In genomic region chr14:56996721-56997399, GRCh38 we compare ENCODE assay signal across 24 cellular contexts.
A peak's percentile ranks its signal among the peaks of the same experiment; 100 is the strongest.
DNase-seq lines count a peak whose midpoint lies in the region; ATAC-seq and TF ChIP-seq lines count a peak whose summit lies in the region.
"Had no signal": no experiment of that assay in that cellular context is flagged by ENCODE, and none has a peak within 500 bp of the region (broad histone marks: within the 10 kb centered on the region; RNA-seq: fewer than 3 reads in every experiment).

No MANE protein-coding gene starts in this region.

- H3K9me3 Mint-ChIP-seq in GM23338 = peaks cover under 1% of the 10 kb centered on the region; the same call in 1 of the 3 replicates

- peaks cover 12% of the 10 kb centered on the region for H3K9me2 ChIP-seq in GM23338 (ENCODE audit: insufficient read depth)

- no peak overlapping the region for H3K4me3 ChIP-seq in GM23338
- H3K4me3 ChIP-seq in left ventricle myocardium inferior = no peak overlapping the region
- H3K4me3 ChIP-seq: heart left ventricle, uterus had no signal

- H3K4me1 ChIP-seq in GM23338 (ENCODE audit: insufficient read depth) (peaks cover 27% of the 10 kb centered on the region), left ventricle myocardium inferior (no peaks in the 10 kb centered on the region)
- H3K4me1 ChIP-seq: heart left ventricle, uterus had no signal

- H3K27me3 Mint-ChIP-seq in GM23338 (ENCODE audit: insufficient read depth, low read depth, poor library complexity) = peaks cover 2% of the 10 kb centered on the region

- no peak overlapping the region for H3K27ac ChIP-seq in GM23338 (ENCODE audit: low read depth)
- H3K27ac ChIP-seq in left ventricle myocardium inferior (replicated peaks) = no peak overlapping the region
- H3K27ac ChIP-seq: heart left ventricle, uterus had no signal

- H3K27ac Mint-ChIP-seq in GM23338 = no peak overlapping the region
- H3K27ac Mint-ChIP-seq: HFFc6; immature natural killer cell; naive thymus-derived CD8-positive, alpha-beta T cell had no signal

- DNase-seq in GM23338 (ENCODE audit: low spot score) = no peak
- DNase-seq in NCI-H2029 (lab: John Stamatoyannopoulos, UW) = peak; percentile 70
- peak; percentile 100 for DNase-seq in NCI-H82 treated with DMSO at 0.1 percent for 48 hours (lab: John Stamatoyannopoulos, UW; ENCODE audit: unreplicated experiment)
- peak; percentile 63 for DNase-seq in islet precursor cell
- no peak for DNase-seq in left ventricle myocardium inferior
- DNase-seq in kidney glomerular epithelial cell (lab: John Stamatoyannopoulos, UW) = no peak
- DNase-seq in globus pallidus (ENCODE audit: low spot score) = no peak
- no peak for DNase-seq in stimulated activated naive CD4-positive, alpha-beta T cell (lab: John Stamatoyannopoulos, UW)
- DNase-seq: activated CD4-positive, alpha-beta T cell treated with anti-CD3 and anti-CD28 coated beads, Interleukin-2, amount 50 U/mL, for 1 hour; activated CD8-positive, alpha-beta memory T cell treated with anti-CD3 and anti-CD28 coated beads, Interleukin-2, amount 50 U/mL, for 48 hours; activated gamma-delta T cell treated with Interleukin-2 at 50 U/mL for 16 hours; amniotic stem cell; central memory CD4-positive, alpha-beta T cell; GDM1; heart left ventricle; HFFc6; immature natural killer cell; Karpas-422; mesenchymal stem cell; naive thymus-derived CD8-positive, alpha-beta T cell; NCI-H1694; NK-92 treated with Interleukin-12 subunit alpha and Interleukin-12 subunit beta, amount 100 ng/mL, for 24 hours; stimulated activated CD4-positive, alpha-beta T cell treated with anti-CD3 and anti-CD28 coated beads, Interleukin-2, amount 100 ng/mL, for 48 hours; uterus had no signal

- TF ChIP-seq CTCF in GM23338 (conservative IDR thresholded peaks at IDR 0.05; ENCODE audit: low read depth in 2 of 2) (no peak), left ventricle myocardium inferior (IDR thresholded peaks at IDR 0.05; ENCODE audit: borderline replicate concordance) (no peak)

- H3K4me2 ChIP-seq in GM23338 = peak overlapping the region; percentile 17

- no peaks in the 10 kb centered on the region for H3F3A ChIP-seq in GM23338 (replicated peaks; ENCODE audit: low read depth)

- H4K20me1 ChIP-seq in GM23338 (replicated peaks; ENCODE audit: insufficient read depth) = no peaks in the 10 kb centered on the region

- intact Hi-C loops in left ventricle myocardium inferior (cut with micrococcal nuclease) = no loop called here

- H3K9me3 ChIP-seq in left ventricle myocardium inferior (replicated peaks) = no peaks in the 10 kb centered on the region
- H3K9me3 ChIP-seq: heart left ventricle, uterus had no signal

- H3K27me3 ChIP-seq in GM23338 (ENCODE audit: insufficient read depth) (no peaks in the 10 kb centered on the region), left ventricle myocardium inferior (ENCODE audit: low read depth) (peaks cover 16% of the 10 kb centered on the region)
- H3K27me3 ChIP-seq: uterus had no signal

- H3K4me3 Mint-ChIP-seq in GM23338 = no peak overlapping the region
- H3K4me3 Mint-ChIP-seq: HFFc6; immature natural killer cell; naive thymus-derived CD8-positive, alpha-beta T cell had no signal

- H2AFZ ChIP-seq in GM23338 = no peak overlapping the region

- H3K4me1 Mint-ChIP-seq in GM23338 = peaks cover 26% of the 10 kb centered on the region
- H3K4me1 Mint-ChIP-seq: immature natural killer cell; naive thymus-derived CD8-positive, alpha-beta T cell had no signal

- H3K36me3 Mint-ChIP-seq in GM23338 (ENCODE audit: low read depth) = peaks cover 1% of the 10 kb centered on the region; the same call in 1 of the 3 replicates
- H3K36me3 Mint-ChIP-seq: immature natural killer cell; naive thymus-derived CD8-positive, alpha-beta T cell had no signal

- no peaks in the 10 kb centered on the region for H3K36me3 ChIP-seq in GM23338 (ENCODE audit: insufficient read depth)
- H3K36me3 ChIP-seq in left ventricle myocardium inferior = no peaks in the 10 kb centered on the region
- H3K36me3 ChIP-seq: heart left ventricle, uterus had no signal

- no peak for ATAC-seq in GM23338
- ATAC-seq: heart left ventricle; naive thymus-derived CD8-positive, alpha-beta T cell had no signal

- H3K79me2 ChIP-seq in GM23338 (replicated peaks; ENCODE audit: insufficient read depth) = no peaks in the 10 kb centered on the region

TF ChIP-seq in GM23338, 12 proteins besides CTCF, POLR2A, EP300 and RAD21 (continues in another document):
- TF ChIP-seq JUNB (IDR thresholded peaks at IDR 0.05; ENCODE audit: unreplicated experiment) (no peak), EZH2phosphoT487 (IDR thresholded peaks at IDR 0.05; ENCODE audit: unreplicated experiment) (no peak), ETS1 (IDR thresholded peaks at IDR 0.05) (no peak), ZNF114 (CRISPR knock-in tag; IDR thresholded peaks at IDR 0.05) (no peak), POLR2AphosphoS5 (IDR thresholded peaks at IDR 0.05; ENCODE audit: low read depth) (no peak), ZNF331 (CRISPR knock-in tag; IDR thresholded peaks at IDR 0.05; ENCODE audit: low read depth) (no peak), REST (IDR thresholded peaks at IDR 0.05; ENCODE audit: unreplicated experiment) (no peak), EZH2 (IDR thresholded peaks at IDR 0.05; ENCODE audit: low read depth, unreplicated experiment) (no peak), NANOG (IDR thresholded peaks at IDR 0.05; ENCODE audit: borderline replicate concordance) (no peak), STAT1 (IDR thresholded peaks at IDR 0.05; ENCODE audit: unreplicated experiment) (no peak), CREB1 (CRISPR knock-in tag; IDR thresholded peaks at IDR 0.05; ENCODE audit: low read depth) (no peak)

Comparison
In these comparisons a context has a peak if more than half of its experiments do, and no peak if none do; other contexts are left out.
1. DNase-seq: peak in NCI-H2029 (single experiment), NCI-H82 treated with DMSO at 0.1 percent for 48 hours (single experiment) and islet precursor cell (single experiment); none in GM23338 (single experiment), left ventricle myocardium inferior (single experiment), kidney glomerular epithelial cell (single experiment), globus pallidus (single experiment) and stimulated activated naive CD4-positive, alpha-beta T cell (0 of 6).